ENCODE assay signal across 19 cellular contexts in the genomic region with DNA sequence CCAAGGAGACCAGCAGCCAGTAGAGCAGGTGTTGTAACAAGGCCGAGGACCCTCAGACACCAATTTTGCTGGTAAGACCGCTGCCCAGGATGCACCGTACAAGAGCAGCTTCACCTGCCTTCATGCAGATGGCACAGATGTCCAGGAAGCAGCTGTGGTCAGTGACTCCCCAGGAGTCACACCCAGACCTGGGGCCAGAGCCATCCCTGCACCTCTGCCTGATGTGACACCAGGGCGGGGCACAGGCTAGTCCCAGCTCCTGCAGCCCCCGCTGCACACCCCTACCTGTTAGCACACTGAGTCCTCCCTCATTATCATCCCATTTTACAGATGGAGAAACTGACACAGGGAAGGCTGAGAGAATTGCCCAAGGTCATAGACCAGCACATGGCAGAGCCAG. TPM values are rescaled to one million over a fixed set of nuclear protein-coding genes. Genes with fewer than 3 reads are reported as not detected.
DNase-seq lines count a peak whose midpoint lies in the region; ATAC-seq and TF ChIP-seq lines count a peak whose summit lies in the region.
"Had no signal": no experiment of that assay in that cellular context is flagged by ENCODE, and none has a peak within 500 bp of the region (broad histone marks: within the 10 kb centered on the region; RNA-seq: fewer than 3 reads in every experiment).

No MANE protein-coding gene starts in this region.

- intact Hi-C loops in Right ventricle myocardium inferior (cut with DNase I): no loop called here
- intact Hi-C loops in heart right ventricle (cut with DNase I): no loop called here
- intact Hi-C loops in dendritic cell treated with granulocyte-macrophage colony-stimulating factor and Interleukin-4, amounts not matched to agents 40 ng/mL and 50 ng/mL, for 4 days (cut with micrococcal nuclease): loop anchor here (2.0 kb wide), 1 partner anchor 37 kb away; a partner anchor contains a TSS

- peak overlapping the region in 1 of 10 donors; percentile 84 for H3K27ac ChIP-seq in heart right ventricle
- H3K27ac ChIP-seq: ovary had no signal

- TF ChIP-seq CTCF in heart right ventricle (IDR thresholded peaks at IDR 0.05): no peak
- no peak for TF ChIP-seq CTCF in NB4 (IDR thresholded peaks at IDR 0.05; ENCODE audit: low read depth, low read length)

- H3K4me1 Mint-ChIP-seq in dendritic cell treated with granulocyte-macrophage colony-stimulating factor and Interleukin-4, amounts not matched to agents 40 ng/mL and 50 ng/mL, for 4 days (ENCODE audit: low read depth): peaks cover 96% of the 10 kb centered on the region

- ATAC-seq in Right ventricle myocardium inferior (no peak), heart right ventricle (no peak), GM21717 (IDR thresholded peaks at IDR 0.05; ENCODE audit: unreplicated experiment) (no peak)
- ATAC-seq: left ventricle myocardium superior, sciatic nerve had no signal

- peaks cover 0 to 37% (median 15%) of the 10 kb centered on the region in 9 donors for H3K4me1 ChIP-seq in heart right ventricle

- H3K36me3 Mint-ChIP-seq in dendritic cell treated with granulocyte-macrophage colony-stimulating factor and Interleukin-4, amounts not matched to agents 40 ng/mL and 50 ng/mL, for 4 days (ENCODE audit: low read depth): peaks cover 76% of the 10 kb centered on the region

- peaks cover 0 to 11% (median 0%) of the 10 kb centered on the region in 9 donors for H3K36me3 ChIP-seq in heart right ventricle
- H3K36me3 ChIP-seq: ovary had no signal

- WGBS in heart right ventricle, 2 donors: 94 to 99% methylated on average over 5 of the region's 5 CpGs

- DNase-seq in Right ventricle myocardium inferior (ENCODE audit: missing footprints) (peak; percentile 33), heart right ventricle (no peak), NB4 (ENCODE audit: low read depth) (no peak), germinal center (ENCODE audit: low spot score) (no peak), GM19238 (ENCODE audit: insufficient read length, low spot score) (no peak)
- DNase-seq: activated B cell treated with CpG ODN at 0.5 μM for 24 hours; activated CD8-positive, alpha-beta memory T cell treated with anti-CD3 and anti-CD28 coated beads, Interleukin-2, amount 50 U/mL, for 48 hours; amniotic stem cell; central memory CD4-positive, alpha-beta T cell; head of caudate nucleus; Karpas-422; left ventricle myocardium superior; NCI-H1105; NCI-H510A; ovary; Right ventricle myocardium superior had no signal

- no peak overlapping the region for H3K4me3 ChIP-seq in heart right ventricle
- peak overlapping the region; percentile 99 for H3K4me3 ChIP-seq in NB4 (ENCODE audit: low read depth, low read length)
- H3K4me3 ChIP-seq: ovary had no signal

- H3K27me3 Mint-ChIP-seq in dendritic cell treated with granulocyte-macrophage colony-stimulating factor and Interleukin-4, amounts not matched to agents 40 ng/mL and 50 ng/mL, for 4 days: no peaks in the 10 kb centered on the region
- H3K27me3 Mint-ChIP-seq: activated B cell treated with CpG ODN at 0.5 μM for 24 hours had no signal

- no peaks in the 10 kb centered on the region for H3K9me3 ChIP-seq in heart right ventricle
- H3K9me3 ChIP-seq: ovary had no signal

- no peaks in the 10 kb centered on the region for H3K9me3 Mint-ChIP-seq in dendritic cell treated with granulocyte-macrophage colony-stimulating factor and Interleukin-4, amounts not matched to agents 40 ng/mL and 50 ng/mL, for 4 days
- H3K9me3 Mint-ChIP-seq: activated B cell treated with CpG ODN at 0.5 μM for 24 hours had no signal

- H3K27ac Mint-ChIP-seq in dendritic cell treated with granulocyte-macrophage colony-stimulating factor and Interleukin-4, amounts not matched to agents 40 ng/mL and 50 ng/mL, for 4 days: peak overlapping the region; percentile 92

- peak overlapping the region; percentile 9 for H3K4me3 Mint-ChIP-seq in dendritic cell treated with granulocyte-macrophage colony-stimulating factor and Interleukin-4, amounts not matched to agents 40 ng/mL and 50 ng/mL, for 4 days

- H3K27me3 ChIP-seq in heart right ventricle: peaks cover 0 to 15% (median 0%) of the 10 kb centered on the region in 7 donors
- H3K27me3 ChIP-seq: ovary had no signal

- TF ChIP-seq POLR2A in NB4 (IDR thresholded peaks at IDR 0.05; ENCODE audit: extremely low read depth, insufficient read length): no peak

RNA-seq across cellular contexts. Expression of a gene that starts 16.3 kb away (rescaled TPM):
- 21.0 TPM for total RNA-seq in Right ventricle myocardium inferior
- total RNA-seq in heart right ventricle: 10 to 100 TPM; 16.5 to 41.5 (median 22.2) TPM
- polyA plus RNA-seq in heart right ventricle: 10 to 100 TPM in 1 of 2 donors, 1 to 10 TPM in 1; 4.7 to 15.1 TPM

RNA-seq across cellular contexts. Expression of a gene that starts 37.1 kb away (rescaled TPM):
- 4.8 TPM for total RNA-seq in Right ventricle myocardium inferior
- 1 to 10 TPM; 2.4 to 5.7 (median 3.3) TPM for total RNA-seq in heart right ventricle
- polyA plus RNA-seq in heart right ventricle: 1 to 10 TPM; 2.4 to 3.8 TPM
